ENCODE assay signal across 17 cellular contexts in genomic region chr11:18027475-18027874, GRCh38. TPM values are rescaled to one million over a fixed set of nuclear protein-coding genes. Genes with fewer than 3 reads are reported as not detected.
DNase-seq lines count a peak whose midpoint lies in the region; ATAC-seq and TF ChIP-seq lines count a peak whose summit lies in the region.
"Had no signal": no experiment of that assay in that cellular context is flagged by ENCODE, and none has a peak within 500 bp of the region (broad histone marks: within the 10 kb centered on the region; RNA-seq: fewer than 3 reads in every experiment).

No MANE protein-coding gene starts in this region.

- no peak overlapping the region for H3K14ac ChIP-seq in H9 (ENCODE audit: insufficient read depth, low read length)

- H3K23me2 ChIP-seq in H9 (ENCODE audit: insufficient read length, low read depth, low read length, poor library complexity, severe bottlenecking) = no peaks in the 10 kb centered on the region

- no peak overlapping the region for H3K18ac ChIP-seq in H9 (ENCODE audit: insufficient read length, low read depth, low read length)

- no CpG with 5 or more reads among the region's 2 CpGs for WGBS in H9 (ENCODE audit: extremely low coverage, insufficient read length, low lambda C conversion rate)

- no peak overlapping the region for H4K91ac ChIP-seq in H9 (ENCODE audit: insufficient read length, low read depth, low read length)

- H3T11ph ChIP-seq in H9 (ENCODE audit: low read length) = no peak overlapping the region

- no peak overlapping the region for H3K56ac ChIP-seq in H9 (ENCODE audit: insufficient read length, low read depth, low read length)

- H3K4me3 Mint-ChIP-seq in natural killer cell treated with Interleukin-12 subunit alpha and Interleukin-12 subunit beta and Interleukin-15 and Interleukin-18, amount 100 ng/mL, for 72 hours = no peak overlapping the region
- H3K4me3 Mint-ChIP-seq in H9 = no peak overlapping the region
- H3K4me3 Mint-ChIP-seq: CD4-positive, alpha-beta memory T cell had no signal

- no peaks in the 10 kb centered on the region for H3K36me3 ChIP-seq in HAP-1 (replicated peaks)

- H3K23ac ChIP-seq in H9 (ENCODE audit: insufficient read length, low read depth, low read length) = no peak overlapping the region

- DNase-seq in HAP-1 (ENCODE audit: low spot score in 2 of 2) (peak; percentile 42 to 70), NCI-H526 (lab: John Stamatoyannopoulos, UW) (peak; percentile 61 to 74), choroid plexus epithelial cell (ENCODE audit: low read depth) (peak; percentile 19), germinal center (ENCODE audit: low spot score) (no peak), HPDE6-E6E7 (ENCODE audit: extremely low spot score) (no peak), H9 (no peak)
- no peak for DNase-seq in natural killer cell treated with Interleukin-12 subunit alpha and Interleukin-12 subunit beta and Interleukin-15 and Interleukin-18, amount 100 ng/mL, for 72 hours (ENCODE audit: low spot score)
- DNase-seq: 8988T; C1 segment of cervical spinal cord; Calu3; CD4-positive, alpha-beta memory T cell; COR-L47; DMS53; DND-41; GM23248; HCEC 1CT had no signal

- H2AFZ ChIP-seq in H9 (ENCODE audit: low read length) = no peak overlapping the region
- H2AFZ ChIP-seq: GM23248 had no signal

- H3K4ac ChIP-seq in H9 (ENCODE audit: low read depth, low read length) = no peak overlapping the region

- no peaks in the 10 kb centered on the region for H3K27me3 ChIP-seq in HAP-1 (ENCODE audit: low read depth)
- H3K27me3 ChIP-seq in H9 (ENCODE audit: insufficient read depth, low read length) = no peaks in the 10 kb centered on the region

- no peak overlapping the region for H2BK120ac ChIP-seq in H9 (ENCODE audit: low read depth, low read length, poor library complexity, severe bottlenecking)

- no peaks in the 10 kb centered on the region for H3K4me1 Mint-ChIP-seq in natural killer cell treated with Interleukin-12 subunit alpha and Interleukin-12 subunit beta and Interleukin-15 and Interleukin-18, amount 100 ng/mL, for 72 hours (ENCODE audit: low read depth in 2 of 2)
- peaks cover 6 to 13% of the 10 kb centered on the region in 2 experiments for H3K4me1 Mint-ChIP-seq in H9
- H3K4me1 Mint-ChIP-seq: CD4-positive, alpha-beta memory T cell had no signal

- no peak overlapping the region for H4K5ac ChIP-seq in H9 (ENCODE audit: insufficient read length, low read depth, low read length)

- in situ Hi-C loops in HAP-1 (cut with MboI; ENCODE audit: low sequenced_read_pairs) = no loop called here

- H2BK5ac ChIP-seq in H9 (ENCODE audit: insufficient read length, low read length) = no peak overlapping the region

- no peak overlapping the region for H4K8ac ChIP-seq in H9 (replicated peaks; ENCODE audit: insufficient read length, low read depth, low read length)

- ATAC-seq in natural killer cell treated with Interleukin-12 subunit alpha and Interleukin-12 subunit beta and Interleukin-15 and Interleukin-18, amount 100 ng/mL, for 72 hours = no peak
- ATAC-seq: A549 had no signal

- H3K4me3 ChIP-seq in HAP-1 = no peak overlapping the region
- H3K4me3 ChIP-seq in choroid plexus epithelial cell (ENCODE audit: low read depth, low read length) = no peak overlapping the region
- H3K4me3 ChIP-seq: A549, GM23248 had no signal

- no peak overlapping the region for H3K27ac ChIP-seq in H9 (ENCODE audit: insufficient read length, low read depth, low read length)
- H3K27ac ChIP-seq: A549, GM23248 had no signal

- no peak overlapping the region for H2BK20ac ChIP-seq in H9 (ENCODE audit: low read depth, low read length, poor library complexity, severe bottlenecking)

- no peak overlapping the region for H3K27ac Mint-ChIP-seq in natural killer cell treated with Interleukin-12 subunit alpha and Interleukin-12 subunit beta and Interleukin-15 and Interleukin-18, amount 100 ng/mL, for 72 hours
- H3K27ac Mint-ChIP-seq in H9 = no peak overlapping the region
- H3K27ac Mint-ChIP-seq: CD4-positive, alpha-beta memory T cell had no signal

- H3K9ac ChIP-seq in H9 (ENCODE audit: extremely low read depth, insufficient read length, low read length) = no peak overlapping the region
- H3K9ac ChIP-seq: GM23248 had no signal

- H3K79me2 ChIP-seq in H9 (ENCODE audit: insufficient read depth, low read length) = no peaks in the 10 kb centered on the region

- H2BK15ac ChIP-seq in H9 (ENCODE audit: low read depth, low read length) = no peak overlapping the region

- no peak overlapping the region for H2BK12ac ChIP-seq in H9 (ENCODE audit: insufficient read length, low read depth, low read length)

- H3K79me1 ChIP-seq in H9 (ENCODE audit: insufficient read depth, low read depth, low read length, poor library complexity, severe bottlenecking) = no peaks in the 10 kb centered on the region

- no peaks in the 10 kb centered on the region for H3K9me3 Mint-ChIP-seq in natural killer cell treated with Interleukin-12 subunit alpha and Interleukin-12 subunit beta and Interleukin-15 and Interleukin-18, amount 100 ng/mL, for 72 hours
- H3K9me3 Mint-ChIP-seq in H9 = no peaks in the 10 kb centered on the region
- H3K9me3 Mint-ChIP-seq: CD4-positive, alpha-beta memory T cell had no signal

- no peak overlapping the region for H3K4me2 ChIP-seq in H9 (ENCODE audit: insufficient read depth, insufficient read length, low read length)
- H3K4me2 ChIP-seq: A549 had no signal

- H3K4me1 ChIP-seq in HAP-1 (peaks cover 14% of the 10 kb centered on the region), H9 (ENCODE audit: insufficient read depth, low read length) (peaks cover 2% of the 10 kb centered on the region; the same call in 1 of the 2 replicates)
- H3K4me1 ChIP-seq: A549 had no signal

- H3K36me3 Mint-ChIP-seq in natural killer cell treated with Interleukin-12 subunit alpha and Interleukin-12 subunit beta and Interleukin-15 and Interleukin-18, amount 100 ng/mL, for 72 hours = no peaks in the 10 kb centered on the region
- H3K36me3 Mint-ChIP-seq in H9 (ENCODE audit: insufficient read depth in 1 of 3, low read depth in 3 of 3) = no peaks in the 10 kb centered on the region
- H3K36me3 Mint-ChIP-seq: CD4-positive, alpha-beta memory T cell had no signal

- no peaks in the 10 kb centered on the region for H3K9me3 ChIP-seq in HAP-1
- no peaks in the 10 kb centered on the region for H3K9me3 ChIP-seq in H9 (ENCODE audit: control insufficient read depth, low read depth, low read length)
- H3K9me3 ChIP-seq: A549 had no signal

- TF ChIP-seq CTCF in choroid plexus epithelial cell (conservative IDR thresholded peaks at IDR 0.05; ENCODE audit: low read depth, low read length) (no peak), H9 (conservative IDR thresholded peaks at IDR 0.05) (no peak)

- peaks cover 7 to 16% of the 10 kb centered on the region in 2 donors for H3K27me3 Mint-ChIP-seq in natural killer cell treated with Interleukin-12 subunit alpha and Interleukin-12 subunit beta and Interleukin-15 and Interleukin-18, amount 100 ng/mL, for 72 hours
- H3K27me3 Mint-ChIP-seq in H9 (ENCODE audit: low read depth) = no peaks in the 10 kb centered on the region; the same call in 1 of the 2 replicates
- H3K27me3 Mint-ChIP-seq: CD4-positive, alpha-beta memory T cell had no signal

- H4K20me1 ChIP-seq in H9 (ENCODE audit: control insufficient read depth, insufficient read depth, insufficient read length) = no peaks in the 10 kb centered on the region

- H2AK5ac ChIP-seq in H9 (ENCODE audit: insufficient read length, low read length) = no peak overlapping the region

RNA-seq across cellular contexts. Expression of gene SERGEF, which starts 14.6 kb away (rescaled TPM):
- total RNA-seq in natural killer cell treated with Interleukin-12 subunit alpha and Interleukin-12 subunit beta and Interleukin-15 and Interleukin-18, amount 100 ng/mL, for 72 hours = 10 to 100 TPM; 28.8 to 50.7 TPM
- total RNA-seq in H9 (2021) = 29.5 and 31.4 TPM in 2 replicates

RNA-seq across cellular contexts. Expression of gene TPH1, which starts 18.6 kb away (rescaled TPM):
- total RNA-seq in natural killer cell treated with Interleukin-12 subunit alpha and Interleukin-12 subunit beta and Interleukin-15 and Interleukin-18, amount 100 ng/mL, for 72 hours = 1 to 10 TPM in 1 of 2 donors, under 1 TPM in 1; 0.36 to 1.2 TPM
- total RNA-seq in H9 (2021) = 0.07 and 0.17 TPM in 2 replicates
- total RNA-seq: GM23248 had no signal

Comparison
In these comparisons a context has a peak if more than half of its experiments do, and no peak if none do; other contexts are left out.
1. DNase-seq: peak in HAP-1 (2 of 2), NCI-H526 (2 of 2) and choroid plexus epithelial cell (single experiment); none in germinal center (single experiment), natural killer cell treated with Interleukin-12 subunit alpha and Interleukin-12 subunit beta and Interleukin-15 and Interleukin-18, amount 100 ng/mL, for 72 hours (single experiment), HPDE6-E6E7 (single experiment) and H9 (single experiment).